Comparison of ENCODE assay signal across 10 cellular contexts in the genomic region with DNA sequence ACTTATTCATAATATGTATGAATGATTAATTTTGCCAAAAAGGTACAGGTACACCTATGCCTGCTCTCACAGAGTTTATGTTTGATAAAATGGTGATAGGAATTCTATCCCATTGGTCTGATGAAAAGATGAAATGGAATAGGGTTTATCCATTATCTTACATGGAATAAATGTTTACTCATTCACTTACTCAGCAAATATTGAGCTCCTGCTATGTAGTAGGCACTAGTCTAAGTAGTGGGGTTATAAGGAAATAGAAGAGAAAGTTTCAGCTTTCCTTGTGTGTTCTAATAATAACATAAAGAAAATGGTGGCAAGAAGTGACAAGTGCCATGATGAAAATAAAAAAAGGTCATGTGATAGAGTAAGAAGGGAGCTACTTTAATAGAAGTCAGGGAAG.
"Had no signal": no experiment of that assay in that cellular context is flagged by ENCODE, and none has a peak within 500 bp of the region (broad histone marks: within the 10 kb centered on the region; RNA-seq: fewer than 3 reads in every experiment).

No MANE protein-coding gene starts in this region.

- H3K4me2 ChIP-seq: GM23338 had no signal

- H2AFZ ChIP-seq: GM23248, GM23338 had no signal

- H3K4me1 ChIP-seq: HAP-1 had no signal

- H3K9me3 ChIP-seq: HAP-1 had no signal

- H3K27ac ChIP-seq: GM23248 had no signal

- FAIRE-seq: H1 had no signal

- ATAC-seq: GM23338, HCT116 had no signal

- H3K9ac ChIP-seq: GM23248 had no signal

- H3K4me3 ChIP-seq: GM23248, GM23338, HAP-1 had no signal

- DNase-seq: GM23248, GOT3, H7, H9, HCEC 1CT, HFFc6 had no signal

- H3K36me3 ChIP-seq: HAP-1 had no signal
